8 cellular contexts compared by ENCODE assay signal in genomic region chr16:28924399-28924761, GRCh38. TPM values are rescaled to one million over a fixed set of nuclear protein-coding genes. Genes with fewer than 3 reads are reported as not detected.
A peak's percentile ranks its signal among the peaks of the same experiment; 100 is the strongest.
DNase-seq lines count a peak whose midpoint lies in the region; ATAC-seq and TF ChIP-seq lines count a peak whose summit lies in the region.

No MANE protein-coding gene starts in this region.

- TF ChIP-seq POLR2A in right lobe of liver (IDR thresholded peaks at IDR 0.05), result no peak

- peak overlapping the region in 9 of 10 donors; percentile 97 to 100 (median 99) for H3K27ac ChIP-seq in heart right ventricle
- peak overlapping the region in 1 of 3 donors; percentile 96 for H3K27ac ChIP-seq in right lobe of liver
- no peak overlapping the region for H3K27ac ChIP-seq in urinary bladder (ENCODE audit: low read depth)

- H3K9me3 Mint-ChIP-seq in activated naive CD8-positive, alpha-beta T cell treated with anti-CD3 and anti-CD28 coated beads, Interleukin-2, amount 50 U/mL, for 24 hours, result no peaks in the 10 kb centered on the region

- no peak for DNase-seq in heart right ventricle
- DNase-seq in Right ventricle myocardium inferior (ENCODE audit: missing footprints), result no peak
- DNase-seq in activated naive CD8-positive, alpha-beta T cell treated with anti-CD3 and anti-CD28 coated beads, Interleukin-2, amount 50 U/mL, for 24 hours, result no peak
- peak in 1 of 3 donors; percentile 64 for DNase-seq in right lobe of liver
- no peak for DNase-seq in NCI-H146 (lab: John Stamatoyannopoulos, UW)

- H3K27me3 Mint-ChIP-seq in activated naive CD8-positive, alpha-beta T cell treated with anti-CD3 and anti-CD28 coated beads, Interleukin-2, amount 50 U/mL, for 24 hours, result no peaks in the 10 kb centered on the region

- ATAC-seq in heart right ventricle (no peak), Right ventricle myocardium inferior (no peak), right lobe of liver (no peak), GM21786 (IDR thresholded peaks at IDR 0.05; ENCODE audit: unreplicated experiment) (no peak), GM21360 (IDR thresholded peaks at IDR 0.05; ENCODE audit: unreplicated experiment) (no peak)
- no peak for ATAC-seq in activated naive CD8-positive, alpha-beta T cell treated with anti-CD3 and anti-CD28 coated beads, Interleukin-2, amount 50 U/mL, for 24 hours

- peak overlapping the region; percentile 42 to 92 (median 86) for H3K4me3 ChIP-seq in heart right ventricle
- peak overlapping the region; percentile 90 to 97 (median 91) for H3K4me3 ChIP-seq in right lobe of liver
- peak overlapping the region; percentile 66 for H3K4me3 ChIP-seq in urinary bladder (ENCODE audit: low read depth, low read length)

- intact Hi-C loops in heart right ventricle (cut with DNase I) (loop anchor here in 7 of 10 donors (2.0 to 10.0 kb wide), 6 partner anchors 26 to 440 kb away; partner anchors contain the start of genes SH2B1 (in 3 of the 7), ATP2A1 (in 2 of the 7) and NFATC2IP (in 1 of the 7)), Right ventricle myocardium inferior (cut with DNase I) (loop anchor here (2.0 kb wide), 1 partner anchor 78 kb away; the partner anchor contains the start of gene TUFM), right lobe of liver (cut with DNase I) (no loop called here)

- H3K4me1 Mint-ChIP-seq in activated naive CD8-positive, alpha-beta T cell treated with anti-CD3 and anti-CD28 coated beads, Interleukin-2, amount 50 U/mL, for 24 hours, result peaks cover 21% of the 10 kb centered on the region

- H3K9me3 ChIP-seq in heart right ventricle, result no peaks in the 10 kb centered on the region
- H3K9me3 ChIP-seq in right lobe of liver, result no peaks in the 10 kb centered on the region

- peak overlapping the region; percentile 98 for H3K27ac Mint-ChIP-seq in activated naive CD8-positive, alpha-beta T cell treated with anti-CD3 and anti-CD28 coated beads, Interleukin-2, amount 50 U/mL, for 24 hours

- H3K4me3 Mint-ChIP-seq in activated naive CD8-positive, alpha-beta T cell treated with anti-CD3 and anti-CD28 coated beads, Interleukin-2, amount 50 U/mL, for 24 hours, result peak overlapping the region; percentile 91

- H3K36me3 ChIP-seq in heart right ventricle (peaks cover 0 to 35% (median 6%) of the 10 kb centered on the region in 9 donors), right lobe of liver (peaks cover 0 to 2% (median 0%) of the 10 kb centered on the region in 4 donors), urinary bladder (ENCODE audit: insufficient read depth) (no peaks in the 10 kb centered on the region)

- H3K4me1 ChIP-seq in heart right ventricle, result peaks cover 2 to 20% (median 11%) of the 10 kb centered on the region in 9 donors
- H3K4me1 ChIP-seq in right lobe of liver, result peaks cover 0 to 5% (median 0%) of the 10 kb centered on the region in 4 donors
- peaks cover 1% of the 10 kb centered on the region for H3K4me1 ChIP-seq in urinary bladder (ENCODE audit: insufficient read depth)

- WGBS in heart right ventricle, 2 donors, result 28 to 33% methylated on average over 15 of the region's 15 CpGs
- WGBS in right lobe of liver (ENCODE audit: insufficient coverage, low coverage, low lambda C conversion rate, missing lambda C conversion rate), result 54% methylated on average over 10 of the region's 15 CpGs
- WGBS in urinary bladder, result 28% methylated on average over 15 of the region's 15 CpGs

- peaks cover 15% of the 10 kb centered on the region for H3K36me3 Mint-ChIP-seq in activated naive CD8-positive, alpha-beta T cell treated with anti-CD3 and anti-CD28 coated beads, Interleukin-2, amount 50 U/mL, for 24 hours (ENCODE audit: low read depth)

- H3K27me3 ChIP-seq in heart right ventricle (no peaks in the 10 kb centered on the region), right lobe of liver (no peaks in the 10 kb centered on the region)

- no peak for TF ChIP-seq CTCF in heart right ventricle (IDR thresholded peaks at IDR 0.05)
- TF ChIP-seq CTCF in right lobe of liver (IDR thresholded peaks at IDR 0.05), result no peak

RNA-seq across cellular contexts. Expression of gene RABEP2, which starts 0.7 kb away (rescaled TPM):
- total RNA-seq in heart right ventricle, result 10 to 100 TPM; 11.8 to 20.0 (median 15.5) TPM
- 10 to 100 TPM; 18.7 to 47.6 TPM for polyA plus RNA-seq in heart right ventricle
- total RNA-seq in Right ventricle myocardium inferior, result 22.3 TPM
- 10 to 100 TPM in 2 of 6 experiments, 1 to 10 TPM in 4; 5.0 to 21.0 (median 9.1) TPM for total RNA-seq in right lobe of liver
- total RNA-seq in urinary bladder, result 17.0 TPM
- polyA plus RNA-seq in urinary bladder, result 23.4 TPM

RNA-seq across cellular contexts. Expression of gene CD19, which starts 7.4 kb away (rescaled TPM):
- total RNA-seq in heart right ventricle (under 1 TPM in 1 of 10 donors, not detected in 9; 0.19 TPM), Right ventricle myocardium inferior (not detected), right lobe of liver (under 1 TPM in 1 of 6 experiments, not detected in 5; 0.10 TPM), urinary bladder (0.16 TPM)
- polyA plus RNA-seq in heart right ventricle (under 1 TPM in 1 of 2 donors, not detected in 1; 0.06 TPM), urinary bladder (0.70 TPM)

RNA-seq across cellular contexts. Expression of gene NFATC2IP, which starts 26.4 kb away (rescaled TPM):
- total RNA-seq in heart right ventricle (10 to 100 TPM; 13.8 to 22.5 (median 17.0) TPM), Right ventricle myocardium inferior (16.4 TPM), right lobe of liver (10 to 100 TPM; 10.3 to 16.5 (median 13.1) TPM), urinary bladder (22.2 TPM)
- polyA plus RNA-seq in heart right ventricle (10 to 100 TPM; 15.7 to 24.4 TPM), urinary bladder (25.2 TPM)

RNA-seq across cellular contexts. Expression of gene ATP2A1, which starts 46.1 kb away (rescaled TPM):
- total RNA-seq in heart right ventricle (1 to 10 TPM in 1 of 10 donors, under 1 TPM in 9; 0.13 to 1.0 (median 0.23) TPM), Right ventricle myocardium inferior (0.11 TPM), right lobe of liver (1 to 10 TPM in 2 of 6 experiments, under 1 TPM in 4; 0.42 to 3.6 (median 0.77) TPM), urinary bladder (2.9 TPM)
- polyA plus RNA-seq in heart right ventricle (under 1 TPM; 0.13 to 0.44 TPM), urinary bladder (0.42 TPM)

RNA-seq across cellular contexts. Expression of gene SPNS1, which starts 50.2 kb away (rescaled TPM):
- total RNA-seq in heart right ventricle (10 to 100 TPM; 12.9 to 23.3 (median 17.2) TPM), Right ventricle myocardium inferior (18.2 TPM), right lobe of liver (10 to 100 TPM; 13.7 to 21.2 (median 17.7) TPM), urinary bladder (16.1 TPM)
- polyA plus RNA-seq in heart right ventricle (10 to 100 TPM; 42.5 to 44.5 TPM), urinary bladder (37.1 TPM)

Comparison
In these comparisons a context has a peak if more than half of its experiments do, and no peak if none do; other contexts are left out.
1. intact Hi-C loops: an anchor here in heart right ventricle (2.0 to 10.0 kb wide) and Right ventricle myocardium inferior (2.0 kb wide); none called in right lobe of liver.